ENCODE assay signal across 8 cellular contexts in genomic region chr11:2699531-2700414, GRCh38.
DNase-seq lines count a peak whose midpoint lies in the region; ATAC-seq lines count a peak whose summit lies in the region.

Gene KCNQ1OT1 (minus strand): TSS chr11:2699994.

- peaks cover 23% of the 10 kb centered on the region for H3K36me3 Mint-ChIP-seq in memory B cell

- peaks cover 2% of the 10 kb centered on the region for H3K9me3 Mint-ChIP-seq in memory B cell

- H3K4me3 Mint-ChIP-seq in memory B cell: peak within 1 kb of the TSS; percentile 83

- H3K4me1 Mint-ChIP-seq in memory B cell: peaks cover 24% of the 10 kb centered on the region

- peak within 1 kb of the TSS; percentile 86 for H3K27ac Mint-ChIP-seq in memory B cell

- no peaks in the 10 kb centered on the region for H3K27me3 Mint-ChIP-seq in memory B cell

- peak; percentile 92 for DNase-seq in CD1c-positive myeloid dendritic cell (ENCODE audit: extremely low spot score)
- DNase-seq in NCI-H82 (lab: John Stamatoyannopoulos, UW): peak; percentile 87
- peak; percentile 62 to 64 for DNase-seq in activated CD8-positive, alpha-beta memory T cell treated with anti-CD3 and anti-CD28 coated beads for 1 hour (ENCODE audit: extremely low read depth in 1 of 2, low read depth in 1 of 2)
- DNase-seq in effector CD8-positive, alpha-beta T cell (lab: John Stamatoyannopoulos, UW): peak; percentile 76
- DNase-seq in memory B cell (ENCODE audit: low spot score in 2 of 2): peak; percentile 75 to 78
- DNase-seq in stimulated activated CD4-positive, alpha-beta T cell treated with anti-CD3 and anti-CD28 coated beads, TNF-alpha, amount 100 ng/mL, for 48 hours (ENCODE audit: low read depth in 3 of 3): peak; percentile 69 to 81 (median 72)

- peak; percentile 86 for ATAC-seq in GM19395 (IDR thresholded peaks at IDR 0.05; ENCODE audit: unreplicated experiment)
- peak; percentile 69 for ATAC-seq in HG03558 (IDR thresholded peaks at IDR 0.05; ENCODE audit: extremely low read depth, unreplicated experiment)
- ATAC-seq in memory B cell (ENCODE audit: low read depth): peak; percentile 93

Comparison
In these comparisons a context has a peak if more than half of its experiments do, and no peak if none do; other contexts are left out.
1. Peak in every context shown above with its lines: DNase-seq and ATAC-seq.